ENCODE assay signal across 8 cellular contexts in the genomic region with DNA sequence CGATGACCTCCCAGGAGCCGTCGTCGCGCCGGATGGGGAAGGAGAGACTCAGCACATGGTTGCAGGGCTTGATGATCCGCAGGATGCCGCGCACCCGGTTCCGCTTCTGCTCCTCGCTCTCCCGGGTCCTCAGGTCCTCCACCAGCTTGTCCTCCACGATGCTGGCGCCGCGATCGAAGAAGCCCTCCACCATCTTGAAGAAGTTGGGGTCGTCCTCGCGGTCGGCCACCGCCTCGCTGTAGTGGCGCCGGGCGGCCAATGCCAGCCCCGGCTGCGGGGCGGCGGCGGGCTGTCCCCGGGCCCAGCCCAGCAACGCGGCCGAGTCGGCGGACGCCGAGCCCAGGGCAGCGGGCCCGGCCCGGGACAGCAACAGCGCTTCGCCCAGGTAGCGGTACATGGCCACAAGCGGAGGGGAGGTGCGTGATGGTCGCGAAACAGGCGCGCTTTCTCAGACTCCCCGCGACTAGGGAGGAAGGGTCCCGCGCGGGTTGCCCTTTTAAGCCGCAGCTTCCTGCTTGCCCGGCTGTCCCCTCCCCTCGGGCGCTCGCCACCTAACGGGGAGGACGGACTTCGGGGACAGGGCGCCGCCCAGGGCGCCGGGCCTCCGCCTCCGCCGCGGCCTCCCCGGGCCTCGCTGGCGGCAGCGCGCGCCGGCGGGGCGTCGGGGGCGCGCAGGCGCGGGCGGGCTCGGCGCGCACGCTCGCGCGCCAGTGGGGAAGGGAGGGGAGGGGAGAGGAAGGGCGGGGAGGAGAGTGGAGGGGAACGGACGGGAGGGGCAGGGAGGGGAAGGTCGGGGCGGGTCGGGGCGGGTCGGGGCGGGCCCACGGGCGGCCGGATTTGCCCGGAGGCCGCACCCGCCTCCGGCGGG. TPM values are rescaled to one million over a fixed set of nuclear protein-coding genes. Genes with fewer than 3 reads are reported as not detected.
DNase-seq lines count a peak whose midpoint lies in the region; ATAC-seq and TF ChIP-seq lines count a peak whose summit lies in the region.

TSS of gene GLUD1 (minus strand) at position 471 of the 868 bp plus-strand sequence. CDS start at position 397, 74 bp downstream.
TSS of gene SHLD2 (plus strand) at position 834 of the 868 bp plus-strand sequence. CDS start 56,149 bp downstream, outside the sequence.

- peak within 1 kb of the TSS; percentile 96 for H3K27ac Mint-ChIP-seq in CD8-positive, alpha-beta T cell

- H3K9me3 ChIP-seq in CD8-positive, alpha-beta T cell (ENCODE audit: low read length): no peaks in the 10 kb centered on the region
- no peaks in the 10 kb centered on the region for H3K9me3 ChIP-seq in mesodermal cell (ENCODE audit: control insufficient read depth, low read length)

- POLR2A ChIA-PET in CD8-positive, alpha-beta T cell (lab: Charles Lee): interaction anchor here (1.0 to 1.4 kb wide), 2 partner anchors 126 to 410 kb away, joined by 3 read pairs; partner anchors contain the start of gene MINPP1

- H3K4me3 ChIP-seq in CD8-positive, alpha-beta T cell (ENCODE audit: low read depth, low read length): peak within 1 kb of the TSS; percentile 71
- peak within 1 kb of the TSS; percentile 63 for H3K4me3 ChIP-seq in mesodermal cell (ENCODE audit: extremely low read depth, insufficient read depth, low read length, poor library complexity, severe bottlenecking)

- no peaks in the 10 kb centered on the region for H3K27me3 ChIP-seq in CD8-positive, alpha-beta T cell (ENCODE audit: insufficient read depth, low read length)

- in situ Hi-C loops in endometrial microvascular endothelial cells (cut with HindIII; ENCODE audit: inconsistent ontology term, low pct_unique_long_range_greater_than_20kb, low sequenced_read_pairs): no loop called here

- DNase-seq in CD8-positive, alpha-beta T cell: peak; percentile 73 to 91 (median 85)
- peak; percentile 93 for DNase-seq in NOMO-1 treated with DMSO at 0.1 percent for 48 hours (lab: John Stamatoyannopoulos, UW; ENCODE audit: unreplicated experiment)
- peak; percentile 63 for DNase-seq in activated CD8-positive, alpha-beta memory T cell treated with anti-CD3 and anti-CD28 coated beads, Interleukin-2, amount 50 U/mL, for 1 hour (ENCODE audit: extremely low read depth)
- DNase-seq in stimulated activated CD8-positive, alpha-beta memory T cell treated with anti-CD3 and anti-CD28 coated beads, Interleukin-15, amount 100 ng/mL, for 48 hours (ENCODE audit: low read depth in 2 of 2): peak; percentile 91

- H3K27ac ChIP-seq in CD8-positive, alpha-beta T cell (ENCODE audit: low read depth, low read length): peak within 1 kb of the TSS; percentile 85
- H3K27ac ChIP-seq in mesodermal cell (ENCODE audit: low read depth, low read length, severe bottlenecking): peak within 1 kb of the TSS; percentile 96

- CTCF ChIA-PET in CD8-positive, alpha-beta T cell (lab: Charles Lee): interaction anchor here (2.0 kb wide), 1 partner anchor 9 kb away, joined by 8 read pairs; no protein-coding TSS in a partner anchor

- no peak for TF ChIP-seq CTCF in CD8-positive, alpha-beta T cell (IDR thresholded peaks at IDR 0.05)

- no peaks in the 10 kb centered on the region for H3K9me3 Mint-ChIP-seq in CD8-positive, alpha-beta T cell

- H3K4me1 ChIP-seq in CD8-positive, alpha-beta T cell (ENCODE audit: insufficient read depth, low read length): peaks cover 40% of the 10 kb centered on the region
- peaks cover 6% of the 10 kb centered on the region for H3K4me1 ChIP-seq in mesodermal cell (ENCODE audit: control insufficient read depth, insufficient read depth, low read length, poor library complexity, severe bottlenecking)

- peaks cover 16% of the 10 kb centered on the region for H3K36me3 Mint-ChIP-seq in CD8-positive, alpha-beta T cell

- H3K4me1 Mint-ChIP-seq in CD8-positive, alpha-beta T cell (ENCODE audit: low read depth): peaks cover 64% of the 10 kb centered on the region

- intact Hi-C loops in CD8-positive, alpha-beta T cell (cut with DNase I, micrococcal nuclease): loop anchor here (1.0 to 10.0 kb wide), 12 partner anchors 37 to 720 kb away; partner anchors contain the start of genes BMPR1A (in 2 of the 2), ATAD1 (in 1 of the 2) and WAPL (in 1 of the 2)

- no peaks in the 10 kb centered on the region for H3K27me3 Mint-ChIP-seq in CD8-positive, alpha-beta T cell (ENCODE audit: low read depth)

- ATAC-seq in CD8-positive, alpha-beta T cell: peak; percentile 65
- ATAC-seq in GM19397 (IDR thresholded peaks at IDR 0.05; ENCODE audit: unreplicated experiment) (peak; percentile 72), HG03565 (IDR thresholded peaks at IDR 0.05; ENCODE audit: unreplicated experiment) (peak; percentile 64)

- H3K36me3 ChIP-seq in CD8-positive, alpha-beta T cell (ENCODE audit: insufficient read depth, low read length): no peaks in the 10 kb centered on the region
- H3K36me3 ChIP-seq in mesodermal cell (ENCODE audit: control insufficient read depth, insufficient read depth, low read length): peaks cover 8% of the 10 kb centered on the region

- peak within 1 kb of the TSS; percentile 95 for H3K4me3 Mint-ChIP-seq in CD8-positive, alpha-beta T cell

- 0% methylated on average over 23 to 66 of the region's 112 CpGs for WGBS in mesodermal cell (ENCODE audit: insufficient coverage in 2 of 2), 2 experiments

RNA-seq across cellular contexts. Expression of gene GLUD1, which starts in this region (rescaled TPM):
- 10 to 100 TPM; 69.5 to 70.5 TPM for total RNA-seq in CD8-positive, alpha-beta T cell
- 146 TPM for total RNA-seq in endometrial microvascular endothelial cells (ENCODE audit: inconsistent ontology term)
- polyA plus RNA-seq in mesodermal cell (2013, experiment 1 of 2): 96.5 TPM
- polyA plus RNA-seq in mesodermal cell (2013, experiment 2 of 2): 99.0 TPM

RNA-seq across cellular contexts. Expression of gene SHLD2, which starts in this region (rescaled TPM):
- total RNA-seq in CD8-positive, alpha-beta T cell: 10 to 100 TPM; 16.3 to 16.6 TPM
- total RNA-seq in endometrial microvascular endothelial cells (ENCODE audit: inconsistent ontology term): 21.6 TPM
- polyA plus RNA-seq in mesodermal cell (2013, experiment 1 of 2): 22.3 TPM
- 26.6 TPM for polyA plus RNA-seq in mesodermal cell (2013, experiment 2 of 2)

Comparison
In these comparisons a context has a peak if more than half of its experiments do, and no peak if none do; other contexts are left out.
1. Peak in every context shown above with its lines: DNase-seq, ATAC-seq, H3K4me3 ChIP-seq and H3K27ac ChIP-seq.